Comparison of ENCODE assay signal across 8 cellular contexts in the genomic region with DNA sequence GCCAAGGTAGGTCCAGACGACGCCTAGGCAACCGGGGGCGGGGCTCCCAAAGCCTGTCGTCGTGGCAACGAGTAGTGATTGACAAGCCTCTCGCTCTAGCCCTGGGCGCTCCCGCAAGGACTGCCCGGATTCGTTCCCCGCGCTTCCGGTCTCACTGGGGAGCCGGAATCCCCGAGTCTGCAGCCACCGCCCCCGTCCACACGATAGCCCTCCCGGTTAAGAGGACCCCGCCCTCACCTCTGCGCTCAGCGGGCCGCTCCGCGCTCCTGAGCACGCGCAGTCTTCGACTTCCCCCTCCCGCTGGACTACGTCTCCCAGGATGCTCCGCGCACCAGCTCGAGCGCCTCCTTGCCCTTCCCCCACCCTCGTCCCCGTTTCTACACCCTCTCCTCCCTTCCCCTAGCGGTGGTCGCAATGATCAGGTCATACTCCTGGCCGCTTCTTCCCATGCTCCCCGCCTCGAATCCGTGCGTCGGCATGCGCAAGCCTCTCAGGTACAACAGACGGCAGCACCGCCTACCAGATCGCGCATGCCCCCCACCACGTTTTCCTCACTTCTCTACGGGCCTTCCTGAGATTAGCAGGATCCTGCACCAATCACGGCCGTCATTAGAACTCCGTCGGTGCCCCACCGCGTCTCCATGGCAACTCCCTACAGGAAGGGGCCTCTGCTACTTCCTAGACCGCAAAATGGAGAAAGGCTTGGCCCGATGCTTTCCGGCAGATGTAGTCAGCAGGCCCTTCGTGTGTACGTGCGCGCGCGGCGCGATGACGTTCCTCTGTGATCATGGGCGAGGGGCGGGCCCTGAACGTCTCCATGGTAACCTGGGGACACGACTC. TPM values are rescaled to one million over a fixed set of nuclear protein-coding genes. Genes with fewer than 3 reads are reported as not detected.
A peak's percentile ranks its signal among the peaks of the same experiment; 100 is the strongest.
DNase-seq lines count a peak whose midpoint lies in the region; ATAC-seq, FAIRE-seq and TF ChIP-seq lines count a peak whose summit lies in the region.

Gene MZF1, minus strand, starts transcription at position 518 of the 840 bp plus-strand sequence. CDS start 1,946 bp downstream, outside the sequence.

- 0 out of 2 replicates have a peak within 1 kb of the TSS, but pooled peaks have one; percentile 18 for H2AFZ ChIP-seq in H1 (ENCODE audit: low read length)

- peak; percentile 29 for TF ChIP-seq CTCF in AG09309 (IDR thresholded peaks at IDR 0.05; ENCODE audit: control insufficient read depth, insufficient read depth, low read depth, low read length, missing control alignments)
- peak in 2 of 3 experiments; percentile 16 to 17; a peak in 2 of 4 replicates for TF ChIP-seq CTCF in H1 (IDR thresholded peaks at IDR 0.05; ENCODE audit: control extremely low read depth in 1 of 3, insufficient read depth in 1 of 3, low read depth in 1 of 3, low read length in 3 of 3)

- H3K27me3 ChIP-seq in H1 (replicated peaks in 1 of 4; ENCODE audit: control insufficient read depth in 3 of 4, extremely low read depth in 1 of 4, insufficient read depth in 3 of 4, low read length in 3 of 4), result no peaks in the 10 kb centered on the region

- H3K79me1 ChIP-seq in H1 (ENCODE audit: low read depth, low read length), result no peaks in the 10 kb centered on the region

- H3K9me3 ChIP-seq in H1 (ENCODE audit: insufficient read depth in 2 of 2, low read depth in 1 of 2, low read length in 1 of 2), result no peaks in the 10 kb centered on the region
- no peaks in the 10 kb centered on the region for H3K9me3 ChIP-seq in mesodermal cell (ENCODE audit: control insufficient read depth, low read length)

- peak; percentile 91 for FAIRE-seq in H1 (lab: Jason Lieb, UNC)

- H3K36me3 ChIP-seq in H1 (ENCODE audit: control insufficient read depth in 2 of 4, insufficient read depth in 4 of 4, low read length in 3 of 4) (peaks cover 2 to 6% (median 5%) of the 10 kb centered on the region in 4 experiments; a peak in 3 of 8 replicates), mesodermal cell (ENCODE audit: control insufficient read depth, insufficient read depth, low read length) (peaks cover 32% of the 10 kb centered on the region)

- H4K91ac ChIP-seq in H1 (replicated peaks; ENCODE audit: insufficient read length, low read length), result peak within 1 kb of the TSS; percentile 96

- H2AK5ac ChIP-seq in H1 (ENCODE audit: low read depth, low read length), result no peak within 1 kb of the TSS

- H3K4me1 ChIP-seq in H1 (replicated peaks in 1 of 4; ENCODE audit: control insufficient read depth in 3 of 4, insufficient read depth in 4 of 4, low read length in 3 of 4) (peaks cover 0 to 11% (median 1%) of the 10 kb centered on the region in 4 experiments; a peak in 3 of 7 replicates), mesodermal cell (ENCODE audit: control insufficient read depth, insufficient read depth, low read length, poor library complexity, severe bottlenecking) (peaks cover 4% of the 10 kb centered on the region)

- H3K18ac ChIP-seq in H1 (ENCODE audit: extremely low read depth, low read length), result peak within 1 kb of the TSS; percentile 99

- TF ChIP-seq RAD21 in H1 (IDR thresholded peaks at IDR 0.05 in 1 of 2, conservative IDR thresholded peaks at IDR 0.05 in 1 of 2; ENCODE audit: low read depth in 2 of 2, low read length in 2 of 2), result no peak

- H3K23ac ChIP-seq in H1 (ENCODE audit: insufficient read length), result no peak within 1 kb of the TSS

- peak within 1 kb of the TSS; percentile 98 for H3K27ac ChIP-seq in H1 (ENCODE audit: low read depth, low read length)
- H3K27ac ChIP-seq in mesodermal cell (ENCODE audit: low read depth, low read length, severe bottlenecking), result peak within 1 kb of the TSS; percentile 99

- H2BK5ac ChIP-seq in H1 (ENCODE audit: low read depth, low read length), result peak within 1 kb of the TSS; percentile 100

- peak within 1 kb of the TSS; percentile 96 for H4K8ac ChIP-seq in H1 (ENCODE audit: extremely low read depth, insufficient read depth, low read length)

- CTCF ChIA-PET in H1 (lab: Charles Lee; ENCODE audit: partially characterized antibody), result interaction anchor here (1.0 to 2.4 kb wide), 4 partner anchors 8 to 54 kb away, joined by 3 to 14 read pairs (median 4); partner anchors contain the start of gene UBE2M

- peak within 1 kb of the TSS; percentile 75; the same call in 1 of the 2 replicates for H2BK15ac ChIP-seq in H1 (ENCODE audit: low read length)

- peak within 1 kb of the TSS; percentile 98 for H2BK12ac ChIP-seq in H1 (ENCODE audit: low read depth, low read length)

- no peak for TF ChIP-seq EP300 in H1 (IDR thresholded peaks at IDR 0.05; ENCODE audit: borderline replicate concordance in 1 of 2, low read depth in 2 of 2, low read length in 2 of 2)

- H3K4ac ChIP-seq in H1 (replicated peaks; ENCODE audit: insufficient read length, low read depth, low read length), result peak within 1 kb of the TSS; percentile 72

- H3K4me3 ChIP-seq in AG09309 (ENCODE audit: control insufficient read depth, low read depth, low read length) (peak within 1 kb of the TSS; percentile 58), H1 (ENCODE audit: extremely low read depth in 1 of 4, insufficient read depth in 2 of 4, low read depth in 3 of 4, low read length in 4 of 4) (peak within 1 kb of the TSS; percentile 70 to 87 (median 78)), mesodermal cell (ENCODE audit: extremely low read depth, insufficient read depth, low read length, poor library complexity, severe bottlenecking) (peak within 1 kb of the TSS; percentile 68)

- ATAC-seq in GM19372 (IDR thresholded peaks at IDR 0.05; ENCODE audit: low read depth, unreplicated experiment), result peak; percentile 53
- peak; percentile 44 for ATAC-seq in HG03565 (IDR thresholded peaks at IDR 0.05; ENCODE audit: unreplicated experiment)

- 1% methylated on average over 49 of the region's 75 CpGs; no CpG with 5 or more reads in 1 of the 2 experiments for WGBS in H1 (ENCODE audit: extremely low coverage in 1 of 2, insufficient coverage in 1 of 2, insufficient read length in 1 of 2, insufficient replicate concordance in 2 of 2, low coverage in 1 of 2, low lambda C conversion rate in 2 of 2, missing lambda C conversion rate in 1 of 2), 2 experiments
- 0 to 1% methylated on average over 66 to 75 of the region's 75 CpGs for WGBS in mesodermal cell (ENCODE audit: insufficient coverage in 2 of 2), 2 experiments

- peak within 1 kb of the TSS; percentile 94 for H4K5ac ChIP-seq in H1 (ENCODE audit: insufficient read length, low read depth, low read length)

- H2BK120ac ChIP-seq in H1 (replicated peaks; ENCODE audit: low read depth, low read length), result no peak within 1 kb of the TSS

- peak; percentile 2 to 77 for TF ChIP-seq POLR2A in H1 (IDR thresholded peaks at IDR 0.05; ENCODE audit: control extremely low read depth in 1 of 2, low read depth in 2 of 2, low read length in 2 of 2)

- H2BK20ac ChIP-seq in H1 (ENCODE audit: low read length), result no peak within 1 kb of the TSS

- peaks cover 17% of the 10 kb centered on the region for H3K23me2 ChIP-seq in H1 (ENCODE audit: low read depth, low read length)

- H3K4me2 ChIP-seq in H1 (ENCODE audit: insufficient read depth in 1 of 2, low read depth in 2 of 2, low read length in 2 of 2), result peak within 1 kb of the TSS; percentile 63 to 72

- peaks cover 0 to 2% of the 10 kb centered on the region in 2 experiments for H4K20me1 ChIP-seq in H1 (replicated peaks in 1 of 2; ENCODE audit: control insufficient read depth in 1 of 2, insufficient read depth in 2 of 2, low read length in 2 of 2)

- POLR2A ChIA-PET in H1 (lab: Charles Lee; ENCODE audit: partially characterized antibody), result interaction anchor here (0.6 to 17.2 kb wide), 6 partner anchors 12 to 490 kb away, joined by 3 to 434 read pairs (median 4); partner anchors contain the start of genes CHMP2A, TRIM28, UBE2M and ZBTB45

- no peaks in the 10 kb centered on the region for H3K79me2 ChIP-seq in H1 (ENCODE audit: control insufficient read depth in 1 of 2, insufficient read depth in 2 of 2, low read length in 2 of 2)

- H3K9ac ChIP-seq in H1 (replicated peaks in 1 of 4; ENCODE audit: extremely low read depth in 1 of 4, low read depth in 3 of 4, low read length in 3 of 4), result peak within 1 kb of the TSS in 3 of 4 experiments; percentile 88 to 97 (median 95); a peak in 6 of 7 replicates

- no peak within 1 kb of the TSS for H3K14ac ChIP-seq in H1 (ENCODE audit: insufficient read length)

- peak within 1 kb of the TSS; percentile 82 for H3K56ac ChIP-seq in H1 (replicated peaks; ENCODE audit: insufficient read length, low read depth, low read length)

- DNase-seq in AG09309 (ENCODE audit: low read depth) (peak; percentile 100), H1 (ENCODE audit: low read depth in 1 of 2, low spot score in 2 of 2) (peak; percentile 99 to 100), NCI-H524 treated with DMSO at 0.1 percent for 48 hours (lab: John Stamatoyannopoulos, UW) (no peak)
- peak; percentile 100 for DNase-seq in activated CD4-positive, alpha-beta T cell treated with anti-CD3 and anti-CD28 coated beads, Interleukin-2, amount 50 U/mL, for 4 hours
- peak; percentile 99 to 100 for DNase-seq in stimulated activated CD8-positive, alpha-beta memory T cell treated with anti-CD3 and anti-CD28 coated beads, Interleukin-2, amount 100 ng/mL, for 1 hour (ENCODE audit: low read depth in 2 of 2)

TF ChIP-seq in H1, 55 proteins besides CTCF, POLR2A, EP300 and RAD21 (continues in another document):
- peak; percentile 55; the same call in 1 of the 2 replicates for TF ChIP-seq CHD2 (IDR thresholded peaks at IDR 0.05; ENCODE audit: low read length)
- TF ChIP-seq CHD1 (IDR thresholded peaks at IDR 0.05; ENCODE audit: low read depth, low read length), result no peak
- TF ChIP-seq YY1 (IDR thresholded peaks at IDR 0.05; ENCODE audit: low read depth, low read length), result peak; percentile 49; the same call in 1 of the 2 replicates
- peak; percentile 42 for TF ChIP-seq SP2 (IDR thresholded peaks at IDR 0.05; ENCODE audit: low read length)
- 0 out of 2 replicates have a peak, but pooled peaks have one; percentile 37 for TF ChIP-seq BRCA1 (IDR thresholded peaks at IDR 0.05; ENCODE audit: low read depth, low read length)
- peak; percentile 71; the same call in 1 of the 2 replicates for TF ChIP-seq GABPA (IDR thresholded peaks at IDR 0.05; ENCODE audit: borderline replicate concordance, insufficient read depth, low read length)

RNA-seq across cellular contexts. Expression of gene MZF1, which starts in this region (rescaled TPM):
- 15.2 and 15.5 TPM in 2 replicates for total RNA-seq in H1 (2021; fragmentation: NEBNext Ultra II Directional; extraction: Animal tissue kit (Norgen Biotek cat#: 25700))
- 25.0 and 38.0 TPM in 2 replicates for polyA plus RNA-seq in H1 (2011; rRNA removed)
- polyA plus RNA-seq in H1 (2011; cell fraction: cytosol; rRNA removed), result 32.4 TPM
- 116 TPM for polyA plus RNA-seq in H1 (2011; cell fraction: nucleus; rRNA removed)
- 14.1 to 20.3 TPM (median 17.2 TPM) in 4 replicates for polyA plus RNA-seq in H1 (2012, experiment 1 of 2)
- polyA plus RNA-seq in H1 (2012, experiment 2 of 2), result 11.9 TPM
- 12.7 TPM for polyA plus RNA-seq in H1 (2013, experiment 1 of 2)
- 9.5 TPM for polyA plus RNA-seq in H1 (2013, experiment 2 of 2)
- polyA minus RNA-seq in H1 (2011; rRNA and poly(A)+ RNA removed), result 10.4 and 16.7 TPM in 2 replicates
- 14.9 TPM for polyA minus RNA-seq in H1 (2011; cell fraction: cytosol; rRNA and poly(A)+ RNA removed)
- 23.9 TPM for polyA minus RNA-seq in H1 (2011; cell fraction: nucleus; rRNA and poly(A)+ RNA removed)
- 14.1 TPM for polyA plus RNA-seq in mesodermal cell (2013, experiment 1 of 2)
- 11.8 TPM for polyA plus RNA-seq in mesodermal cell (2013, experiment 2 of 2)
